Comparison of ENCODE assay signal across 15 cellular contexts in the genomic region with DNA sequence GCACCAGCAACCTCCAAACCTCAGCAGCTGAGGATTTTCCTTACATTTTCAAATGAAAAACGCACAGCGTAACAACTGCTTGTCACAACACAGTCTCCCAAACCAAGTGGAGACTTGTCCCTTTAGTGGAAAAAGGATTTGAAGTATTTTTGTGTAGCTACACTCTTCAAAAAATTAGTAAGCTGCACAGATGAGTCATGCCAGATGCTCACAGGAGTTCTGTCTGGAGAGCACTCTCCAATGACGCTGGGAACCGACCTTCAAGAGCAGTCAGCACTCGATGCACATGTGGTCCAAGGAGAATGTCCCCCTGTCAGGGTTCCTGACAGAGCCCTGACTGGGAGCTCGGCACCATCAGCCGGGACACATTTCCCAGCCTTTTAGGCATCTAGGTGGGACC. TPM values are rescaled to one million over a fixed set of nuclear protein-coding genes. Genes with fewer than 3 reads are reported as not detected.
DNase-seq lines count a peak whose midpoint lies in the region; ATAC-seq lines count a peak whose summit lies in the region.
"Had no signal": no experiment of that assay in that cellular context is flagged by ENCODE, and none has a peak within 500 bp of the region (broad histone marks: within the 10 kb centered on the region; RNA-seq: fewer than 3 reads in every experiment).

No MANE protein-coding gene starts in this region.

- H3K9me3 ChIP-seq in naive thymus-derived CD4-positive, alpha-beta T cell (ENCODE audit: control insufficient read depth in 2 of 3, low read length in 3 of 3) = no peaks in the 10 kb centered on the region
- H3K9me3 ChIP-seq: stomach had no signal

- no peaks in the 10 kb centered on the region for H3K27me3 ChIP-seq in naive thymus-derived CD4-positive, alpha-beta T cell (ENCODE audit: control insufficient read depth in 2 of 2, insufficient read depth in 2 of 2, low read length in 2 of 2)
- H3K27me3 ChIP-seq: stomach had no signal

- ATAC-seq in esophagus mucosa = peak; percentile 84
- no peak for ATAC-seq in HG02970 (IDR thresholded peaks at IDR 0.05; ENCODE audit: low FRiP score, unreplicated experiment)
- ATAC-seq in effector memory CD8-positive, alpha-beta T cell (replicated peaks) = no peak
- ATAC-seq in naive thymus-derived CD4-positive, alpha-beta T cell = no peak

- intact Hi-C loops in naive thymus-derived CD4-positive, alpha-beta T cell (cut with micrococcal nuclease) = no loop called here

- no peaks in the 10 kb centered on the region for H3K27me3 Mint-ChIP-seq in effector memory CD8-positive, alpha-beta T cell
- H3K27me3 Mint-ChIP-seq in naive thymus-derived CD4-positive, alpha-beta T cell = peaks cover 0 to 5% (median 0%) of the 10 kb centered on the region in 5 donors

- H3K27ac Mint-ChIP-seq in effector memory CD8-positive, alpha-beta T cell = no peak overlapping the region
- H3K27ac Mint-ChIP-seq in naive thymus-derived CD4-positive, alpha-beta T cell = no peak overlapping the region

- peaks cover 9 to 14% of the 10 kb centered on the region in 2 donors for H3K4me1 ChIP-seq in naive thymus-derived CD4-positive, alpha-beta T cell (ENCODE audit: control insufficient read depth in 2 of 2, insufficient read depth in 2 of 2, low read length in 2 of 2)

- no peak overlapping the region for H3K4me3 Mint-ChIP-seq in effector memory CD8-positive, alpha-beta T cell
- no peak overlapping the region for H3K4me3 Mint-ChIP-seq in naive thymus-derived CD4-positive, alpha-beta T cell

- peaks cover 7% of the 10 kb centered on the region for H3K36me3 Mint-ChIP-seq in effector memory CD8-positive, alpha-beta T cell (ENCODE audit: insufficient read depth)
- peaks cover 0 to 14% (median 3%) of the 10 kb centered on the region in 5 donors for H3K36me3 Mint-ChIP-seq in naive thymus-derived CD4-positive, alpha-beta T cell

- POLR2A ChIA-PET in naive thymus-derived CD4-positive, alpha-beta T cell (lab: Charles Lee) = interaction anchor here (1.3 kb wide), 1 partner anchor 9 kb away, joined by 4 read pairs; no protein-coding TSS in a partner anchor

- CTCF ChIA-PET in naive thymus-derived CD4-positive, alpha-beta T cell (lab: Charles Lee) = no interaction called here

- no peak overlapping the region for H3K4me3 ChIP-seq in naive thymus-derived CD4-positive, alpha-beta T cell (ENCODE audit: low read length)
- H3K4me3 ChIP-seq: stomach had no signal

- peaks cover 0 to 21% (median 0%) of the 10 kb centered on the region in 3 experiments for H3K36me3 ChIP-seq in naive thymus-derived CD4-positive, alpha-beta T cell (ENCODE audit: control insufficient read depth in 2 of 3, insufficient read depth in 3 of 3, low read length in 3 of 3)

- DNase-seq in Daoy (ENCODE audit: low read depth) (peak; percentile 53), NCI-H524 (lab: John Stamatoyannopoulos, UW) (peak; percentile 66 to 90), non-pigmented ciliary epithelial cell (ENCODE audit: low read depth) (peak; percentile 55), COLO829 (ENCODE audit: low spot score) (no peak)
- no peak for DNase-seq in effector memory CD8-positive, alpha-beta T cell
- DNase-seq in naive thymus-derived CD4-positive, alpha-beta T cell = no peak
- DNase-seq: activated CD4-positive, alpha-beta T cell treated with anti-CD3 and anti-CD28 coated beads for 4 hours; activated gamma-delta T cell; DND-41; KBM-7; kidney; SIG-M5; stomach had no signal

- peaks cover 12% of the 10 kb centered on the region in 2 donors for H3K4me1 Mint-ChIP-seq in effector memory CD8-positive, alpha-beta T cell (ENCODE audit: low read depth in 2 of 2)
- H3K4me1 Mint-ChIP-seq in naive thymus-derived CD4-positive, alpha-beta T cell = peaks cover 11 to 26% (median 24%) of the 10 kb centered on the region in 7 donors

- H3K27ac ChIP-seq in naive thymus-derived CD4-positive, alpha-beta T cell (ENCODE audit: low read depth, low read length) = no peak overlapping the region
- H3K27ac ChIP-seq: stomach had no signal

- H3K9me3 Mint-ChIP-seq in effector memory CD8-positive, alpha-beta T cell = no peaks in the 10 kb centered on the region
- no peaks in the 10 kb centered on the region for H3K9me3 Mint-ChIP-seq in naive thymus-derived CD4-positive, alpha-beta T cell

RNA-seq across cellular contexts. Expression of gene MAP1LC3B, which starts 39.8 kb away (rescaled TPM):
- 6.6 and 10.9 TPM in 2 replicates for total RNA-seq in Daoy (2014; rRNA removed; shearing (Covaris generic))
- 29.8 TPM for total RNA-seq in esophagus mucosa
- 100 to 1,000 TPM in 1 of 5 experiments, 10 to 100 TPM in 4; 54.5 to 126 (median 59.5) TPM for total RNA-seq in naive thymus-derived CD4-positive, alpha-beta T cell
- polyA plus RNA-seq in naive thymus-derived CD4-positive, alpha-beta T cell = 100 to 1,000 TPM in 1 of 2 donors, 10 to 100 TPM in 1; 84.8 to 105 TPM

RNA-seq across cellular contexts. Expression of gene FBXO31, which starts 48.4 kb away (rescaled TPM):
- total RNA-seq in Daoy (2014; rRNA removed; shearing (Covaris generic)) = 4.7 and 22.1 TPM in 2 replicates
- total RNA-seq in esophagus mucosa = 16.9 TPM
- total RNA-seq in naive thymus-derived CD4-positive, alpha-beta T cell = 10 to 100 TPM; 26.6 to 41.9 (median 39.3) TPM
- 10 to 100 TPM; 16.8 to 30.8 TPM for polyA plus RNA-seq in naive thymus-derived CD4-positive, alpha-beta T cell

Comparison
In these comparisons a context has a peak if more than half of its experiments do, and no peak if none do; other contexts are left out.
1. DNase-seq: peak in Daoy (single experiment), NCI-H524 (2 of 2) and non-pigmented ciliary epithelial cell (single experiment); none in COLO829 (single experiment), effector memory CD8-positive, alpha-beta T cell (0 of 3) and naive thymus-derived CD4-positive, alpha-beta T cell (0 of 9).